Comparison of ENCODE assay signal across 8 cellular contexts in genomic region chr17:49575524-49576120, GRCh38. TPM values are rescaled to one million over a fixed set of nuclear protein-coding genes. Genes with fewer than 3 reads are reported as not detected.
DNase-seq lines count a peak whose midpoint lies in the region; ATAC-seq and TF ChIP-seq lines count a peak whose summit lies in the region.

TSS of gene NXPH3 (plus strand) at chr17:49575871. CDS start at chr17:49576220, 349 bp downstream.

- H2AFZ ChIP-seq in mesenchymal stem cell (ENCODE audit: low read depth, low read length), result peak within 1 kb of the TSS; percentile 36

- no peaks in the 10 kb centered on the region for H3K36me3 ChIP-seq in duodenal mucosa (ENCODE audit: control insufficient read depth in 1 of 2, insufficient read depth in 2 of 2, low read length in 2 of 2)
- no peaks in the 10 kb centered on the region for H3K36me3 ChIP-seq in mesenchymal stem cell (ENCODE audit: control insufficient read depth in 1 of 2, insufficient read depth in 2 of 2, low read depth in 1 of 2, low read length in 2 of 2)

- no peak within 1 kb of the TSS for H3K14ac ChIP-seq in mesenchymal stem cell (ENCODE audit: low read length in 2 of 2)

- H3K27ac ChIP-seq in duodenal mucosa (ENCODE audit: low read depth, low read length) (no peak within 1 kb of the TSS), mesenchymal stem cell (ENCODE audit: low read length, poor library complexity, severe bottlenecking) (no peak within 1 kb of the TSS)

- H3K23ac ChIP-seq in mesenchymal stem cell (ENCODE audit: low read length in 2 of 2), result peak within 1 kb of the TSS in 1 of 2 experiments; percentile 18

- H3K4me1 ChIP-seq in duodenal mucosa (ENCODE audit: control insufficient read depth in 1 of 2, insufficient read depth in 2 of 2, low read length in 2 of 2) (peaks cover 5 to 13% of the 10 kb centered on the region in 2 donors), mesenchymal stem cell (ENCODE audit: control insufficient read depth, insufficient read depth, low read depth, low read length) (peaks cover 18% of the 10 kb centered on the region)

- ATAC-seq in HG02642 (IDR thresholded peaks at IDR 0.05; ENCODE audit: poor library complexity, unreplicated experiment), result no peak
- ATAC-seq in HG03280 (IDR thresholded peaks at IDR 0.05; ENCODE audit: unreplicated experiment), result no peak

- H3K79me1 ChIP-seq in mesenchymal stem cell (replicated peaks; ENCODE audit: low read length, poor library complexity, severe bottlenecking), result no peaks in the 10 kb centered on the region

- H3K18ac ChIP-seq in mesenchymal stem cell (ENCODE audit: low read depth in 1 of 2, low read length in 2 of 2), result no peak within 1 kb of the TSS

- peak within 1 kb of the TSS; percentile 35 for H3K27ac Mint-ChIP-seq in activated CD4-positive, alpha-beta T cell treated with anti-CD3 and anti-CD28 coated beads, Interleukin-2, amount 10 ng/mL, durations not matched to agents 24 days and 14 days

- H3K27me3 ChIP-seq in duodenal mucosa (ENCODE audit: control insufficient read depth in 1 of 2, insufficient read depth in 2 of 2, low read length in 2 of 2) (peaks cover 50 to 54% of the 10 kb centered on the region in 2 donors), mesenchymal stem cell (ENCODE audit: control insufficient read depth in 1 of 2, insufficient read depth in 1 of 2, low read length in 2 of 2) (peaks cover 45 to 64% of the 10 kb centered on the region in 2 experiments)

- H3K4me3 ChIP-seq in duodenal mucosa (ENCODE audit: low read depth in 1 of 2, low read length in 2 of 2), result peak within 1 kb of the TSS; percentile 65 to 70
- H3K4me3 ChIP-seq in mesenchymal stem cell (ENCODE audit: insufficient read depth in 1 of 2, low read depth in 1 of 2, low read length in 2 of 2), result peak within 1 kb of the TSS; percentile 40 to 90

- no peak within 1 kb of the TSS for H4K8ac ChIP-seq in mesenchymal stem cell (ENCODE audit: low read length)

- intact Hi-C loops in activated CD4-positive, alpha-beta T cell treated with anti-CD3 and anti-CD28 coated beads, Interleukin-2, amount 10 ng/mL, durations not matched to agents 24 days and 14 days (cut with micrococcal nuclease), result loop anchor here (1.0 kb wide), 1 partner anchor 120 kb away; no protein-coding TSS in a partner anchor

- peak; percentile 61 for DNase-seq in NCI-H1694 (lab: John Stamatoyannopoulos, UW)
- DNase-seq in activated CD4-positive, alpha-beta T cell treated with anti-CD3 and anti-CD28 coated beads, Interleukin-2, amount 10 ng/mL, durations not matched to agents 24 days and 14 days, result peak; percentile 93
- peak; percentile 39 for DNase-seq in mesenchymal stem cell
- peak; percentile 66 to 67 for DNase-seq in stimulated activated CD8-positive, alpha-beta memory T cell treated with anti-CD3 and anti-CD28 coated beads, Interleukin-2, amount 100 ng/mL, for 48 hours (ENCODE audit: low read depth in 2 of 2)

- H2BK12ac ChIP-seq in mesenchymal stem cell (ENCODE audit: low read length in 2 of 2), result no peak within 1 kb of the TSS

- H3K4me2 ChIP-seq in mesenchymal stem cell (ENCODE audit: low read length, poor library complexity, severe bottlenecking), result peak within 1 kb of the TSS; percentile 73

- no peaks in the 10 kb centered on the region for H3K36me3 Mint-ChIP-seq in activated CD4-positive, alpha-beta T cell treated with anti-CD3 and anti-CD28 coated beads, Interleukin-2, amount 10 ng/mL, durations not matched to agents 24 days and 14 days (ENCODE audit: low read depth)

- no peak within 1 kb of the TSS for H3K4ac ChIP-seq in mesenchymal stem cell (ENCODE audit: low read depth in 1 of 2, low read length in 2 of 2)

- peak; percentile 47 for TF ChIP-seq CTCF in GM12873 (IDR thresholded peaks at IDR 0.05; ENCODE audit: insufficient read depth, low read depth, low read length, missing control alignments)

- no peak within 1 kb of the TSS for H2BK120ac ChIP-seq in mesenchymal stem cell (ENCODE audit: low read depth, low read length)

- peak within 1 kb of the TSS in 1 of 2 donors; percentile 12 for H3K9ac ChIP-seq in duodenal mucosa (ENCODE audit: low read depth in 1 of 2, low read length in 2 of 2)
- peak within 1 kb of the TSS; percentile 83 for H3K9ac ChIP-seq in mesenchymal stem cell (ENCODE audit: low read length)

- no peak within 1 kb of the TSS for H2BK5ac ChIP-seq in mesenchymal stem cell (ENCODE audit: low read depth, low read length, poor library complexity, severe bottlenecking)

- peak within 1 kb of the TSS; percentile 71 for H3K4me3 Mint-ChIP-seq in activated CD4-positive, alpha-beta T cell treated with anti-CD3 and anti-CD28 coated beads, Interleukin-2, amount 10 ng/mL, durations not matched to agents 24 days and 14 days

- H2BK15ac ChIP-seq in mesenchymal stem cell (ENCODE audit: low read depth, poor library complexity, severe bottlenecking), result no peak within 1 kb of the TSS

- no peaks in the 10 kb centered on the region for H3K9me3 ChIP-seq in duodenal mucosa (ENCODE audit: control insufficient read depth in 1 of 2, low read length in 2 of 2)
- H3K9me3 ChIP-seq in mesenchymal stem cell (ENCODE audit: control insufficient read depth, low read length), result no peaks in the 10 kb centered on the region

- H2AK5ac ChIP-seq in mesenchymal stem cell (ENCODE audit: low read length, severe bottlenecking), result no peak within 1 kb of the TSS

- no peaks in the 10 kb centered on the region for H3K9me3 Mint-ChIP-seq in activated CD4-positive, alpha-beta T cell treated with anti-CD3 and anti-CD28 coated beads, Interleukin-2, amount 10 ng/mL, durations not matched to agents 24 days and 14 days

- H4K91ac ChIP-seq in mesenchymal stem cell (ENCODE audit: low read length), result no peak within 1 kb of the TSS

- peaks cover 15% of the 10 kb centered on the region for H3K4me1 Mint-ChIP-seq in activated CD4-positive, alpha-beta T cell treated with anti-CD3 and anti-CD28 coated beads, Interleukin-2, amount 10 ng/mL, durations not matched to agents 24 days and 14 days

- H3K27me3 Mint-ChIP-seq in activated CD4-positive, alpha-beta T cell treated with anti-CD3 and anti-CD28 coated beads, Interleukin-2, amount 10 ng/mL, durations not matched to agents 24 days and 14 days, result peaks cover 63% of the 10 kb centered on the region

- 1% methylated on average over 59 of the region's 78 CpGs for WGBS in mesenchymal stem cell

RNA-seq across cellular contexts. Expression of gene NXPH3, which starts in this region (rescaled TPM):
- not detected in 2 replicates for total RNA-seq in activated CD4-positive, alpha-beta T cell treated with anti-CD3 and anti-CD28 coated beads, Interleukin-2, amount 10 ng/mL, durations not matched to agents 24 days and 14 days
- polyA plus RNA-seq in mesenchymal stem cell (2013, experiment 1 of 2), result 0.01 TPM
- 0.12 TPM for polyA plus RNA-seq in mesenchymal stem cell (2013, experiment 2 of 2)

Comparison
In these comparisons a context has a peak if more than half of its experiments do, and no peak if none do; other contexts are left out.
1. Peak in DNase-seq in activated CD4-positive, alpha-beta T cell treated with anti-CD3 and anti-CD28 coated beads, Interleukin-2, amount 10 ng/mL, durations not matched to agents 24 days and 14 days; RNA of the gene not detected or under 1 TPM.
2. DNase-seq: peak in every context shown above with its lines; median percentile 93 in activated CD4-positive, alpha-beta T cell treated with anti-CD3 and anti-CD28 coated beads, Interleukin-2, amount 10 ng/mL, durations not matched to agents 24 days and 14 days; 66 in stimulated activated CD8-positive, alpha-beta memory T cell treated with anti-CD3 and anti-CD28 coated beads, Interleukin-2, amount 100 ng/mL, for 48 hours; 61 in NCI-H1694; 39 in mesenchymal stem cell.